ENCODE assay signal across 1 cellular context in the genomic region with DNA sequence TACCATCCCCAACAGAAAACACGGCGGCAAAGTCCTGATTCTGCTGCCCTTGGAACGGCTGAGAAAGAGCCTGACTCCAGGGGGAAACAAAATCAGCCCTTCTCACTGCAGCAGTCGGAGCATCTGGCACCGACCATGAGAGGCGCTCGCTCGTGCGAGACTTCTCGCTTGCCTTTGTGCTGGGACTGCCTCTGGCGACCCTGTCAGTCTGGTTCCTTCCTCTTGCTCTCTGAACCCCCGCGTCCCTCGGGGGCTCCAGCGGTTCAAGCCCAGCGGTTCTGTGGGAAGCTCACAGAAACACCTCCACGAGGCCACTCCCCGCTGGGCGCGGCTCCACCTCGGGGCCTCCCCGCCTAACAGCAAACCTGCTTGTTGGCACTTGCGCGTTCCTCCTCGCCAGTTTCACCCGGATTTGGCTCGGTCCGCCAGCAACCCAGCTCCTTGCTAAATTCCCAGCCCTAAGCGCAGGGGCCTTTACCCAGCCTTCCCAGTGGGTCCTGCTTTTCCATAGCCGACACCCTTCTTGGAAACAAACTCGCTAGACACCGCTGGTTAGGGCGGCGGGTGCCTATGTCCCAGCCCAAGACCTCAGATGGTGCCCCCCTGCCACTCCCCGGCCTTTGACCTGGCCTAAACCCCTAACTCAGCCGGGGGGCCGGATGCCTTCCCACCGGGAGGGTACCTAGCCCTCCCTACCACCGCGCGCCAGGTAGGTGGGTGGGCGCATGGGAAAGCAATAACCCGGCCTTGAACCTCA.
A peak's percentile ranks its signal among the peaks of the same experiment; 100 is the strongest.
TF ChIP-seq lines count a peak whose summit lies in the region.

No MANE protein-coding gene starts in this region.

TF ChIP-seq in endothelial cell of umbilical vein, 7 proteins besides CTCF, POLR2A, EP300 and RAD21:
- TF ChIP-seq EZH2 (IDR thresholded peaks at IDR 0.05; ENCODE audit: borderline replicate concordance, low read depth, low read length, severe bottlenecking) (no peak), JUN (IDR thresholded peaks at IDR 0.05; ENCODE audit: borderline replicate concordance, insufficient read depth, insufficient read length, low read depth) (no peak), MYC (IDR thresholded peaks at IDR 0.05; ENCODE audit: low read depth, low read length) (no peak), FOS (IDR thresholded peaks at IDR 0.05; ENCODE audit: borderline replicate concordance, insufficient read depth, low read length) (no peak), POLR2AphosphoS5 (IDR thresholded peaks at IDR 0.05; ENCODE audit: insufficient read depth, low read depth, low read length) (peak; percentile 82), GATA2 (IDR thresholded peaks at IDR 0.05; ENCODE audit: insufficient read depth, insufficient read length, low read depth, low read length) (no peak)
- TF ChIP-seq, protein P1, sequence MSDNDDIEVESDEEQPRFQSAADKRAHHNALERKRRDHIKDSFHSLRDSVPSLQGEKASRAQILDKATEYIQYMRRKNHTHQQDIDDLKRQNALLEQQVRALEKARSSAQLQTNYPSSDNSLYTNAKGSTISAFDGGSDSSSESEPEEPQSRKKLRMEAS (IDR thresholded peaks at IDR 0.05; ENCODE audit: insufficient read depth, insufficient read length): no peak
TF ChIP-seq in endothelial cell of umbilical vein: peak in this region for 1.
